Comparison of ENCODE assay signal across 8 cellular contexts in the genomic region with DNA sequence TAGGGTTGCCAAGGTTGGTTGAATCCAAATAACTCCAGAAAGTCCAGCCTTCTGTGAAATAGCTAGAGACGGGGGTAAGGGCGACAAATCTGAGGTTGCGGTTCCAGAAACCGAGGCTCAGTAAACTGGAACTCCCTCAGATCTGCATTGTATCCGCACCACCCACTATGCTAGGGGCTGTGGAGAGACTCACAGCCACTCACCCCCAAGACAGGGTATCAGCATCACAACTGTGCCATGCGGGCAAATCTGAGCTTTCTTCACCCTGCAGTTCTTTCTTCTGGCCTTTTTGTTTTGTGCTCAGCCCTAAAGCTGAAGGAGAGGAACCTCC. TPM values are rescaled to one million over a fixed set of nuclear protein-coding genes. Genes with fewer than 3 reads are reported as not detected.
DNase-seq lines count a peak whose midpoint lies in the region; ATAC-seq and TF ChIP-seq lines count a peak whose summit lies in the region.

No MANE protein-coding gene starts in this region.

- 17 to 39% methylated on average over 1 to 6 of the region's 6 CpGs for WGBS in lower leg skin, 2 donors
- 31 to 33% methylated on average over 5 to 6 of the region's 6 CpGs for WGBS in upper lobe of left lung, 2 donors

- H3K9me3 ChIP-seq in upper lobe of left lung: no peaks in the 10 kb centered on the region

- peaks cover 0 to 21% (median 2%) of the 10 kb centered on the region in 4 donors for H3K4me1 ChIP-seq in upper lobe of left lung

- no peak for TF ChIP-seq CTCF in astrocyte of the cerebellum (IDR thresholded peaks at IDR 0.05; ENCODE audit: low read depth, low read length, missing control alignments)
- no peak for TF ChIP-seq CTCF in lower leg skin (IDR thresholded peaks at IDR 0.05)
- TF ChIP-seq CTCF in upper lobe of left lung (IDR thresholded peaks at IDR 0.05): no peak

- peak overlapping the region; percentile 25 to 76 (median 46) for H3K27ac ChIP-seq in upper lobe of left lung

- TF ChIP-seq POLR2A in lower leg skin (IDR thresholded peaks at IDR 0.05) (no peak), upper lobe of left lung (IDR thresholded peaks at IDR 0.05) (no peak)

- H3K27me3 ChIP-seq in upper lobe of left lung: no peaks in the 10 kb centered on the region

- no peaks in the 10 kb centered on the region for H3K36me3 ChIP-seq in upper lobe of left lung

- in situ Hi-C loops in astrocyte of the cerebellum (cut with HindIII; ENCODE audit: low sequenced_read_pairs): no loop called here

- peak overlapping the region; percentile 45 for H3K4me3 ChIP-seq in astrocyte of the cerebellum (ENCODE audit: low read depth, low read length)
- H3K4me3 ChIP-seq in lower leg skin (ENCODE audit: low read depth, poor library complexity, severe bottlenecking): peak overlapping the region; percentile 20
- H3K4me3 ChIP-seq in upper lobe of left lung: peak overlapping the region; percentile 2 to 66 (median 56)

- peak in 1 of 2 donors; percentile 13 for ATAC-seq in upper lobe of left lung (ENCODE audit: low FRiP score in 2 of 2)

- peak; percentile 14 for DNase-seq in activated gamma-delta T cell treated with Interleukin-2 at 50 U/mL for 16 hours
- no peak for DNase-seq in activated gamma-delta T cell (lab: John Stamatoyannopoulos, UW)
- no peak for DNase-seq in astrocyte of the cerebellum (ENCODE audit: low read depth)
- no peak for DNase-seq in lower leg skin (ENCODE audit: low spot score in 2 of 2)
- DNase-seq in upper lobe of left lung: no peak
- DNase-seq in SK-N-DZ (ENCODE audit: low spot score): no peak
- DNase-seq in SHP77 treated with DMSO at 0.1 percent for 48 hours (lab: John Stamatoyannopoulos, UW): no peak
- no peak for DNase-seq in iPS-NIHi11 (ENCODE audit: low spot score)

- intact Hi-C loops in lower leg skin (cut with DNase I; ENCODE audit: low total_unique reads): no loop called here

- no peak for TF ChIP-seq EP300 in upper lobe of left lung (IDR thresholded peaks at IDR 0.05)

RNA-seq across cellular contexts. Expression of a gene that starts 0.6 kb away (rescaled TPM):
- total RNA-seq in lower leg skin: 10 to 100 TPM in 3 of 4 donors, 1 to 10 TPM in 1; 7.2 to 14.0 (median 11.8) TPM
- 10 to 100 TPM in 5 of 6 donors, 1 to 10 TPM in 1; 9.9 to 35.6 (median 17.4) TPM for total RNA-seq in upper lobe of left lung
- polyA plus RNA-seq in SK-N-DZ (2014; cell fraction: cytosol; rRNA removed): 1.9 and 7.8 TPM in 2 replicates
- polyA plus RNA-seq in SK-N-DZ (2014; cell fraction: nucleus; rRNA removed): 1.7 and 1.9 TPM in 2 replicates

RNA-seq across cellular contexts. Expression of a gene that starts 51.6 kb away (rescaled TPM):
- total RNA-seq in lower leg skin (10 to 100 TPM in 1 of 4 donors, 1 to 10 TPM in 3; 1.9 to 11.2 (median 4.6) TPM), upper lobe of left lung (10 to 100 TPM in 5 of 6 donors, 1 to 10 TPM in 1; 8.2 to 46.1 (median 15.4) TPM)
- 2.8 and 3.0 TPM in 2 replicates for polyA plus RNA-seq in SK-N-DZ (2014; cell fraction: cytosol; rRNA removed)
- polyA plus RNA-seq in SK-N-DZ (2014; cell fraction: nucleus; rRNA removed): 5.3 and 6.1 TPM in 2 replicates
